In genomic region chr16:30358990-30359870, GRCh38 we compare ENCODE assay signal across 19 cellular contexts. TPM values are rescaled to one million over a fixed set of nuclear protein-coding genes. Genes with fewer than 3 reads are reported as not detected.
A peak's percentile ranks its signal among the peaks of the same experiment; 100 is the strongest.
DNase-seq lines count a peak whose midpoint lies in the region; ATAC-seq, FAIRE-seq and TF ChIP-seq lines count a peak whose summit lies in the region.
"Had no signal": no experiment of that assay in that cellular context is flagged by ENCODE, and none has a peak within 500 bp of the region (broad histone marks: within the 10 kb centered on the region; RNA-seq: fewer than 3 reads in every experiment).

No MANE protein-coding gene starts in this region.

- H3K9me3 ChIP-seq in HepG2 (ENCODE audit: low read length): no peaks in the 10 kb centered on the region

- POLR2A ChIA-PET in activated CD4-positive, alpha-beta T cell treated with anti-CD3 and anti-CD28 coated beads, Interleukin-2, amount 10 ng/mL, durations not matched to agents 7 days and 5 days (lab: Charles Lee): interaction anchor here (0.6 kb wide), 1 partner anchor 255 kb away, joined by 3 read pairs; no protein-coding TSS in a partner anchor
- POLR2A ChIA-PET in HepG2 (lab: Yijun Ruan, JAX): interaction anchor here (1.7 to 6.7 kb wide), 2 partner anchors 10 to 51 kb away, joined by 4 to 94 read pairs; partner anchors contain the start of gene TBC1D10B

- H3K27ac Mint-ChIP-seq in activated CD4-positive, alpha-beta T cell treated with anti-CD3 and anti-CD28 coated beads, Interleukin-2, amount 10 ng/mL, durations not matched to agents 7 days and 5 days: peak overlapping the region; percentile 36

- H3K4me3 Mint-ChIP-seq in activated CD4-positive, alpha-beta T cell treated with anti-CD3 and anti-CD28 coated beads, Interleukin-2, amount 10 ng/mL, durations not matched to agents 7 days and 5 days: no peak overlapping the region

- H3K36me3 Mint-ChIP-seq in activated CD4-positive, alpha-beta T cell treated with anti-CD3 and anti-CD28 coated beads, Interleukin-2, amount 10 ng/mL, durations not matched to agents 7 days and 5 days (ENCODE audit: low read depth): peaks cover 42% of the 10 kb centered on the region

- no peaks in the 10 kb centered on the region; a peak in 1 of 5 replicates for H3K27me3 ChIP-seq in HepG2 (ENCODE audit: control insufficient read depth in 1 of 2, insufficient read depth in 2 of 2, low read length in 2 of 2)

- no peak overlapping the region for H3K4me2 ChIP-seq in HepG2 (ENCODE audit: low read depth, low read length)

- H3K9ac ChIP-seq in HepG2 (ENCODE audit: insufficient read depth, low read depth, low read length): no peak overlapping the region

- TF ChIP-seq POLR2A in HepG2 (IDR thresholded peaks at IDR 0.05; ENCODE audit: insufficient read depth in 1 of 2, low read depth in 2 of 2, low read length in 2 of 2): 0 out of 4 replicates have a peak, but pooled peaks of 1 of the 2 experiments have one; percentile 12

- intact Hi-C loops in HepG2 (cut with micrococcal nuclease; ENCODE audit: unreplicated experiment): no loop called here

- FAIRE-seq in HepG2 (lab: Jason Lieb, UNC): no peak

- H3K4me3 ChIP-seq in LNCaP clone FGC (ENCODE audit: low read depth, low read length): no peak overlapping the region
- H3K4me3 ChIP-seq in HepG2 (replicated peaks in 1 of 3; ENCODE audit: insufficient read depth in 1 of 3, low read depth in 2 of 3, low read length in 3 of 3): no peak overlapping the region

- no peak for TF ChIP-seq CTCF in 22Rv1 (IDR thresholded peaks at IDR 0.05)
- 0 out of 2 replicates have a peak, but pooled peaks have one; percentile 6 for TF ChIP-seq CTCF in LNCaP clone FGC (IDR thresholded peaks at IDR 0.05; ENCODE audit: control insufficient read depth, extremely low read depth, insufficient read depth)
- TF ChIP-seq CTCF in HepG2 (CRISPR knock-in tag; IDR thresholded peaks at IDR 0.05): no peak

- TF ChIP-seq EP300 in HepG2 (IDR thresholded peaks at IDR 0.05; ENCODE audit: low read depth in 2 of 2, low read length in 2 of 2) (no peak), HepG2 (CRISPR knock-in tag; IDR thresholded peaks at IDR 0.05; ENCODE audit: borderline replicate concordance) (no peak)

- H3K4me1 ChIP-seq in HepG2 (ENCODE audit: insufficient read depth, low read length): peaks cover 30% of the 10 kb centered on the region

- no peak for DNase-seq in activated CD4-positive, alpha-beta T cell treated with anti-CD3 and anti-CD28 coated beads, Interleukin-2, amount 10 ng/mL, durations not matched to agents 7 days and 5 days
- DNase-seq in activated CD4-positive, alpha-beta T cell treated with anti-CD3 and anti-CD28 coated beads, Interleukin-2, amount 50 U/mL, for 48 hours: no peak
- DNase-seq in LNCaP clone FGC (ENCODE audit: low read depth): no peak
- no peak for DNase-seq in HepG2 (ENCODE audit: low spot score)
- no peak for DNase-seq in COLO668 (lab: John Stamatoyannopoulos, UW; ENCODE audit: unreplicated experiment)
- no peak for DNase-seq in putamen (ENCODE audit: low spot score)
- DNase-seq: HCEC 1CT, KBM-7, NCI-H1092, NCI-H1694, NCI-H2107, NCI-H345, NCI-H526 treated with DMSO at 0.1 percent for 48 hours, PC-3 had no signal

- no TSS peak for BruUV-seq in HepG2 (replicated peaks; lab: Mats Ljungman, UMichigan)

- CTCF ChIA-PET in activated CD4-positive, alpha-beta T cell treated with anti-CD3 and anti-CD28 coated beads, Interleukin-2, amount 10 ng/mL, durations not matched to agents 7 days and 5 days (lab: Charles Lee): interaction anchor here (0.9 to 1.4 kb wide), 4 partner anchors 12 to 39 kb away, joined by 3 to 4 read pairs (median 3); partner anchors contain the start of gene SEPTIN1
- CTCF ChIA-PET in HepG2 (lab: Yijun Ruan, JAX; ENCODE audit: low intra/inter-chr PET ratio, low total read pairs): no interaction called here

- in situ Hi-C loops in HepG2 (cut with HindIII; ENCODE audit: extremely low pct_ligation_motif_present, low pct_unique_long_range_greater_than_20kb): loop anchor here (10.0 kb wide), 1 partner anchor 256 kb away; the partner anchor contains the start of gene ZNF689

- 98% methylated on average over 28 of the region's 28 CpGs for WGBS in HepG2 (ENCODE audit: low lambda C conversion rate)

- no peak overlapping the region for H2AFZ ChIP-seq in HepG2 (ENCODE audit: low read length)

- no peak for TF ChIP-seq RAD21 in HepG2 (CRISPR knock-in tag; IDR thresholded peaks at IDR 0.05)

- H3K27me3 Mint-ChIP-seq in activated CD4-positive, alpha-beta T cell treated with anti-CD3 and anti-CD28 coated beads, Interleukin-2, amount 10 ng/mL, durations not matched to agents 7 days and 5 days: no peaks in the 10 kb centered on the region

- H3K36me3 ChIP-seq in HepG2 (replicated peaks in 1 of 2; ENCODE audit: control insufficient read depth in 1 of 2, insufficient read depth in 2 of 2, low read length in 2 of 2): peaks cover 13 to 44% of the 10 kb centered on the region in 2 experiments; a peak in 4 of 5 replicates

- peaks cover 23% of the 10 kb centered on the region for H3K79me2 ChIP-seq in HepG2 (ENCODE audit: insufficient read depth, low read length)

- H3K27ac ChIP-seq in 22Rv1 (peak overlapping the region; percentile 7; the same call in 1 of the 2 replicates), HepG2 (ENCODE audit: extremely low read length, insufficient read depth, low read length) (no peak overlapping the region)

- ATAC-seq in HepG2 (no peak), HG02870 (IDR thresholded peaks at IDR 0.05; ENCODE audit: unreplicated experiment) (no peak)
- ATAC-seq: PC-3 had no signal

- no peaks in the 10 kb centered on the region for H3K9me3 Mint-ChIP-seq in activated CD4-positive, alpha-beta T cell treated with anti-CD3 and anti-CD28 coated beads, Interleukin-2, amount 10 ng/mL, durations not matched to agents 7 days and 5 days

- H4K20me1 ChIP-seq in HepG2 (ENCODE audit: insufficient read depth, low read length): no peaks in the 10 kb centered on the region

- H3K4me1 Mint-ChIP-seq in activated CD4-positive, alpha-beta T cell treated with anti-CD3 and anti-CD28 coated beads, Interleukin-2, amount 10 ng/mL, durations not matched to agents 7 days and 5 days: peaks cover 41% of the 10 kb centered on the region

RNA-seq across cellular contexts. Expression of gene CD2BP2, which starts 4.1 kb away (rescaled TPM):
- 10 to 100 TPM; 51.8 to 65.0 TPM for total RNA-seq in activated CD4-positive, alpha-beta T cell treated with anti-CD3 and anti-CD28 coated beads, Interleukin-2, amount 10 ng/mL, durations not matched to agents 7 days and 5 days
- total RNA-seq in HepG2 (2016; rRNA removed; fragmentation: Illumina TruSeq; extraction: Trizol): 54.6 and 69.9 TPM in 2 replicates
- total RNA-seq in HepG2 (2016; cell fraction: cytosol; rRNA removed; fragmentation: Illumina TruSeq; extraction: Trizol; ENCODE audit: low read depth): 7.2 and 8.0 TPM in 2 replicates
- 57.2 and 72.6 TPM in 2 replicates for total RNA-seq in HepG2 (2016; cell fraction: insoluble cytoplasmic fraction; rRNA removed; fragmentation: Illumina TruSeq; extraction: Trizol)
- 18.8 and 20.2 TPM in 2 replicates for total RNA-seq in HepG2 (2016; cell fraction: membrane; rRNA removed; fragmentation: Illumina TruSeq; extraction: Trizol)
- 24.2 and 28.9 TPM in 2 replicates for total RNA-seq in HepG2 (2016; cell fraction: nucleus; rRNA removed; fragmentation: Illumina TruSeq; extraction: Trizol)
- polyA plus RNA-seq in HepG2 (2011; rRNA removed): 24.9 and 27.3 TPM in 2 replicates
- polyA plus RNA-seq in HepG2 (2011; cell fraction: cytosol; rRNA removed): 26.5 and 26.7 TPM in 2 replicates
- polyA plus RNA-seq in HepG2 (2011; cell fraction: nucleus; rRNA removed): 52.6 and 55.8 TPM in 2 replicates
- 25.0 and 28.0 TPM in 2 replicates for polyA plus RNA-seq in HepG2 (2012)
- 8.5 and 10.2 TPM in 2 replicates for polyA plus RNA-seq in HepG2 (2016; cell fraction: cytosol; fragmentation: Illumina TruSeq; extraction: Trizol; ENCODE audit: low read depth)
- polyA plus RNA-seq in HepG2 (2016; cell fraction: insoluble cytoplasmic fraction; fragmentation: Illumina TruSeq; extraction: Trizol; ENCODE audit: low read depth): 76.1 and 78.5 TPM in 2 replicates
- 16.5 and 17.6 TPM in 2 replicates for polyA plus RNA-seq in HepG2 (2016; cell fraction: membrane; fragmentation: Illumina TruSeq; extraction: Trizol; ENCODE audit: low read depth)
- 49.1 and 51.4 TPM in 2 replicates for polyA plus RNA-seq in HepG2 (2016; cell fraction: nucleus; fragmentation: Illumina TruSeq; extraction: Trizol; ENCODE audit: insufficient read depth, low read depth)
- polyA minus RNA-seq in HepG2 (2011; rRNA and poly(A)+ RNA removed; ENCODE audit: low replicate concordance): 21.5 and 32.4 TPM in 2 replicates
- 8.9 and 11.3 TPM in 2 replicates for polyA minus RNA-seq in HepG2 (2011; cell fraction: cytosol; rRNA and poly(A)+ RNA removed)
- 14.0 and 20.5 TPM in 2 replicates for polyA minus RNA-seq in HepG2 (2011; cell fraction: nucleus; rRNA and poly(A)+ RNA removed)

RNA-seq across cellular contexts. Expression of gene TBC1D10B, which starts 11.1 kb away (rescaled TPM):
- 10 to 100 TPM; 63.9 to 69.9 TPM for total RNA-seq in activated CD4-positive, alpha-beta T cell treated with anti-CD3 and anti-CD28 coated beads, Interleukin-2, amount 10 ng/mL, durations not matched to agents 7 days and 5 days
- 20.8 and 24.8 TPM in 2 replicates for total RNA-seq in HepG2 (2016; rRNA removed; fragmentation: Illumina TruSeq; extraction: Trizol)
- total RNA-seq in HepG2 (2016; cell fraction: cytosol; rRNA removed; fragmentation: Illumina TruSeq; extraction: Trizol; ENCODE audit: low read depth): 8.6 and 8.9 TPM in 2 replicates
- 16.6 and 24.3 TPM in 2 replicates for total RNA-seq in HepG2 (2016; cell fraction: insoluble cytoplasmic fraction; rRNA removed; fragmentation: Illumina TruSeq; extraction: Trizol)
- 26.7 and 28.1 TPM in 2 replicates for total RNA-seq in HepG2 (2016; cell fraction: membrane; rRNA removed; fragmentation: Illumina TruSeq; extraction: Trizol)
- total RNA-seq in HepG2 (2016; cell fraction: nucleus; rRNA removed; fragmentation: Illumina TruSeq; extraction: Trizol): 15.5 and 19.2 TPM in 2 replicates
- 15.7 and 16.4 TPM in 2 replicates for polyA plus RNA-seq in HepG2 (2011; rRNA removed)
- polyA plus RNA-seq in HepG2 (2011; cell fraction: cytosol; rRNA removed): 18.9 and 22.7 TPM in 2 replicates
- polyA plus RNA-seq in HepG2 (2011; cell fraction: nucleus; rRNA removed): 33.2 and 34.9 TPM in 2 replicates
- polyA plus RNA-seq in HepG2 (2012): 25.6 and 28.2 TPM in 2 replicates
- 8.5 and 9.1 TPM in 2 replicates for polyA plus RNA-seq in HepG2 (2016; cell fraction: cytosol; fragmentation: Illumina TruSeq; extraction: Trizol; ENCODE audit: low read depth)
- polyA plus RNA-seq in HepG2 (2016; cell fraction: insoluble cytoplasmic fraction; fragmentation: Illumina TruSeq; extraction: Trizol; ENCODE audit: low read depth): 22.6 and 31.2 TPM in 2 replicates
- 21.4 and 25.0 TPM in 2 replicates for polyA plus RNA-seq in HepG2 (2016; cell fraction: membrane; fragmentation: Illumina TruSeq; extraction: Trizol; ENCODE audit: low read depth)
- polyA plus RNA-seq in HepG2 (2016; cell fraction: nucleus; fragmentation: Illumina TruSeq; extraction: Trizol; ENCODE audit: insufficient read depth, low read depth): 36.3 and 37.8 TPM in 2 replicates
- polyA minus RNA-seq in HepG2 (2011; rRNA and poly(A)+ RNA removed; ENCODE audit: low replicate concordance): 31.9 and 51.8 TPM in 2 replicates
- 20.0 and 23.4 TPM in 2 replicates for polyA minus RNA-seq in HepG2 (2011; cell fraction: cytosol; rRNA and poly(A)+ RNA removed)
- 15.0 and 15.1 TPM in 2 replicates for polyA minus RNA-seq in HepG2 (2011; cell fraction: nucleus; rRNA and poly(A)+ RNA removed)

RNA-seq across cellular contexts. Expression of gene MYL11, which starts 15.4 kb away (rescaled TPM):
- total RNA-seq in activated CD4-positive, alpha-beta T cell treated with anti-CD3 and anti-CD28 coated beads, Interleukin-2, amount 10 ng/mL, durations not matched to agents 7 days and 5 days: not detected
- not detected in 2 replicates for total RNA-seq in HepG2 (2016; rRNA removed; fragmentation: Illumina TruSeq; extraction: Trizol)
- total RNA-seq in HepG2 (2016; cell fraction: cytosol; rRNA removed; fragmentation: Illumina TruSeq; extraction: Trizol; ENCODE audit: low read depth): not detected in 2 replicates
- not detected in 2 replicates for total RNA-seq in HepG2 (2016; cell fraction: insoluble cytoplasmic fraction; rRNA removed; fragmentation: Illumina TruSeq; extraction: Trizol)
- total RNA-seq in HepG2 (2016; cell fraction: membrane; rRNA removed; fragmentation: Illumina TruSeq; extraction: Trizol): 0.62 TPM in 1 of 2 replicates, not detected in the other
- not detected in 2 replicates for total RNA-seq in HepG2 (2016; cell fraction: nucleus; rRNA removed; fragmentation: Illumina TruSeq; extraction: Trizol)
- polyA plus RNA-seq in HepG2 (2011; rRNA removed): not detected in 2 replicates
- not detected in 2 replicates for polyA plus RNA-seq in HepG2 (2011; cell fraction: cytosol; rRNA removed)
- not detected in 2 replicates for polyA plus RNA-seq in HepG2 (2011; cell fraction: nucleus; rRNA removed)
- polyA plus RNA-seq in HepG2 (2012): not detected in 2 replicates
- 0.72 and 1.3 TPM in 2 replicates for polyA plus RNA-seq in HepG2 (2016; cell fraction: cytosol; fragmentation: Illumina TruSeq; extraction: Trizol; ENCODE audit: low read depth)
- polyA plus RNA-seq in HepG2 (2016; cell fraction: insoluble cytoplasmic fraction; fragmentation: Illumina TruSeq; extraction: Trizol; ENCODE audit: low read depth): not detected in 2 replicates
- 0.87 TPM in 1 of 2 replicates, not detected in the other for polyA plus RNA-seq in HepG2 (2016; cell fraction: membrane; fragmentation: Illumina TruSeq; extraction: Trizol; ENCODE audit: low read depth)
- polyA plus RNA-seq in HepG2 (2016; cell fraction: nucleus; fragmentation: Illumina TruSeq; extraction: Trizol; ENCODE audit: insufficient read depth, low read depth): not detected in 2 replicates
- polyA minus RNA-seq in HepG2 (2011; rRNA and poly(A)+ RNA removed; ENCODE audit: low replicate concordance): not detected in 2 replicates
- polyA minus RNA-seq in HepG2 (2011; cell fraction: cytosol; rRNA and poly(A)+ RNA removed): not detected in 2 replicates
- polyA minus RNA-seq in HepG2 (2011; cell fraction: nucleus; rRNA and poly(A)+ RNA removed): not detected in 2 replicates
- total RNA-seq: A172, HT1080, M059J, PC-3 had no signal

RNA-seq across cellular contexts. Expression of gene SEPTIN1, which starts 23.1 kb away (rescaled TPM):
- 100 to 1,000 TPM; 383 to 413 TPM for total RNA-seq in activated CD4-positive, alpha-beta T cell treated with anti-CD3 and anti-CD28 coated beads, Interleukin-2, amount 10 ng/mL, durations not matched to agents 7 days and 5 days
- total RNA-seq in HepG2 (2016; rRNA removed; fragmentation: Illumina TruSeq; extraction: Trizol): 0.18 and 0.27 TPM in 2 replicates
- 0.18 and 0.51 TPM in 2 replicates for total RNA-seq in HepG2 (2016; cell fraction: cytosol; rRNA removed; fragmentation: Illumina TruSeq; extraction: Trizol; ENCODE audit: low read depth)
- 0.17 and 0.18 TPM in 2 replicates for total RNA-seq in HepG2 (2016; cell fraction: insoluble cytoplasmic fraction; rRNA removed; fragmentation: Illumina TruSeq; extraction: Trizol)
- total RNA-seq in HepG2 (2016; cell fraction: membrane; rRNA removed; fragmentation: Illumina TruSeq; extraction: Trizol): 0.28 and 0.68 TPM in 2 replicates
- not detected in 2 replicates for total RNA-seq in HepG2 (2016; cell fraction: nucleus; rRNA removed; fragmentation: Illumina TruSeq; extraction: Trizol)
- 0.67 and 0.94 TPM in 2 replicates for polyA plus RNA-seq in HepG2 (2011; rRNA removed)
- polyA plus RNA-seq in HepG2 (2011; cell fraction: cytosol; rRNA removed): 0.56 and 0.76 TPM in 2 replicates
- 1.0 and 1.3 TPM in 2 replicates for polyA plus RNA-seq in HepG2 (2011; cell fraction: nucleus; rRNA removed)
- 1.1 and 1.7 TPM in 2 replicates for polyA plus RNA-seq in HepG2 (2012)
- 4.2 and 4.6 TPM in 2 replicates for polyA plus RNA-seq in HepG2 (2016; cell fraction: cytosol; fragmentation: Illumina TruSeq; extraction: Trizol; ENCODE audit: low read depth)
- polyA plus RNA-seq in HepG2 (2016; cell fraction: insoluble cytoplasmic fraction; fragmentation: Illumina TruSeq; extraction: Trizol; ENCODE audit: low read depth): 0.76 and 0.85 TPM in 2 replicates
- 3.3 and 3.8 TPM in 2 replicates for polyA plus RNA-seq in HepG2 (2016; cell fraction: membrane; fragmentation: Illumina TruSeq; extraction: Trizol; ENCODE audit: low read depth)
- 0.65 and 1.1 TPM in 2 replicates for polyA plus RNA-seq in HepG2 (2016; cell fraction: nucleus; fragmentation: Illumina TruSeq; extraction: Trizol; ENCODE audit: insufficient read depth, low read depth)
- 0.24 TPM in 1 of 2 replicates, not detected in the other for polyA minus RNA-seq in HepG2 (2011; rRNA and poly(A)+ RNA removed; ENCODE audit: low replicate concordance)
- polyA minus RNA-seq in HepG2 (2011; cell fraction: cytosol; rRNA and poly(A)+ RNA removed): not detected in 2 replicates
- polyA minus RNA-seq in HepG2 (2011; cell fraction: nucleus; rRNA and poly(A)+ RNA removed): 0.13 TPM in 1 of 2 replicates, not detected in the other
- total RNA-seq: A172 had no signal

RNA-seq across cellular contexts. Expression of gene ZNF48, which starts 36.0 kb away (rescaled TPM):
- 10 to 100 TPM; 13.7 to 13.9 TPM for total RNA-seq in activated CD4-positive, alpha-beta T cell treated with anti-CD3 and anti-CD28 coated beads, Interleukin-2, amount 10 ng/mL, durations not matched to agents 7 days and 5 days
- 10.9 and 12.3 TPM in 2 replicates for total RNA-seq in HepG2 (2016; rRNA removed; fragmentation: Illumina TruSeq; extraction: Trizol)
- 2.3 and 2.9 TPM in 2 replicates for total RNA-seq in HepG2 (2016; cell fraction: cytosol; rRNA removed; fragmentation: Illumina TruSeq; extraction: Trizol; ENCODE audit: low read depth)
- 10.9 and 12.6 TPM in 2 replicates for total RNA-seq in HepG2 (2016; cell fraction: insoluble cytoplasmic fraction; rRNA removed; fragmentation: Illumina TruSeq; extraction: Trizol)
- 8.8 and 8.9 TPM in 2 replicates for total RNA-seq in HepG2 (2016; cell fraction: membrane; rRNA removed; fragmentation: Illumina TruSeq; extraction: Trizol)
- total RNA-seq in HepG2 (2016; cell fraction: nucleus; rRNA removed; fragmentation: Illumina TruSeq; extraction: Trizol): 5.4 and 7.9 TPM in 2 replicates
- 9.9 and 11.7 TPM in 2 replicates for polyA plus RNA-seq in HepG2 (2011; rRNA removed)
- 7.8 and 10.1 TPM in 2 replicates for polyA plus RNA-seq in HepG2 (2011; cell fraction: cytosol; rRNA removed)
- polyA plus RNA-seq in HepG2 (2011; cell fraction: nucleus; rRNA removed): 9.4 and 11.4 TPM in 2 replicates
- 7.7 and 10.5 TPM in 2 replicates for polyA plus RNA-seq in HepG2 (2012)
- polyA plus RNA-seq in HepG2 (2016; cell fraction: cytosol; fragmentation: Illumina TruSeq; extraction: Trizol; ENCODE audit: low read depth): 2.1 and 2.6 TPM in 2 replicates
- 11.0 and 11.9 TPM in 2 replicates for polyA plus RNA-seq in HepG2 (2016; cell fraction: insoluble cytoplasmic fraction; fragmentation: Illumina TruSeq; extraction: Trizol; ENCODE audit: low read depth)
- 5.4 and 6.0 TPM in 2 replicates for polyA plus RNA-seq in HepG2 (2016; cell fraction: membrane; fragmentation: Illumina TruSeq; extraction: Trizol; ENCODE audit: low read depth)
- polyA plus RNA-seq in HepG2 (2016; cell fraction: nucleus; fragmentation: Illumina TruSeq; extraction: Trizol; ENCODE audit: insufficient read depth, low read depth): 11.3 and 12.2 TPM in 2 replicates
- 7.6 and 12.0 TPM in 2 replicates for polyA minus RNA-seq in HepG2 (2011; rRNA and poly(A)+ RNA removed; ENCODE audit: low replicate concordance)
- 4.8 and 5.3 TPM in 2 replicates for polyA minus RNA-seq in HepG2 (2011; cell fraction: cytosol; rRNA and poly(A)+ RNA removed)
- polyA minus RNA-seq in HepG2 (2011; cell fraction: nucleus; rRNA and poly(A)+ RNA removed): 4.1 and 5.0 TPM in 2 replicates
